Comparison of ENCODE assay signal across 25 cellular contexts in genomic region chr2:191959209-191959608, GRCh38.
DNase-seq lines count a peak whose midpoint lies in the region; ATAC-seq and TF ChIP-seq lines count a peak whose summit lies in the region.
"Had no signal": no experiment of that assay in that cellular context is flagged by ENCODE, and none has a peak within 500 bp of the region (broad histone marks: within the 10 kb centered on the region; RNA-seq: fewer than 3 reads in every experiment).

No MANE protein-coding gene starts in this region.

- no TSS peak for BruUV-seq in A673 (replicated peaks; lab: Mats Ljungman, UMichigan)

- DNase-seq in NCI-H1417 (lab: John Stamatoyannopoulos, UW) (peak; percentile 14 to 67 (median 60)), NCI-H1417 treated with DMSO at 0.1 percent for 48 hours (lab: John Stamatoyannopoulos, UW) (no peak), NCI-H2029 treated with DMSO at 0.1 percent for 48 hours (lab: John Stamatoyannopoulos, UW) (peak; percentile 93), NCI-H774 (lab: John Stamatoyannopoulos, UW) (peak; percentile 61), pons (ENCODE audit: low spot score) (peak; percentile 26), A673 (ENCODE audit: low spot score) (no peak)
- DNase-seq in stimulated activated naive CD8-positive, alpha-beta T cell treated with anti-CD3 and anti-CD28 coated beads, Interleukin-15, amount 100 ng/mL, for 72 hours = no peak
- no peak for DNase-seq in activated T-cell treated with anti-CD3 and anti-CD28 coated beads, Interleukin-2, amount 50 U/mL, for 24 hours
- DNase-seq: activated CD4-positive, CD25-positive, alpha-beta regulatory T cell; activated CD8-positive, alpha-beta T cell treated with anti-CD3 and anti-CD28 coated beads for 36 hours; activated gamma-delta T cell treated with Interleukin-2 at 50 U/mL for 16 hours; CD8-positive, alpha-beta T cell; colonic mucosa; DND-41; endodermal cell; kidney; spleen; stimulated activated CD4-positive, alpha-beta T cell treated with anti-CD3 and anti-CD28 coated beads, Interleukin-4, amount 100 ng/mL, for 4 hours; stimulated activated naive CD8-positive, alpha-beta T cell treated with anti-CD3 and anti-CD28 coated beads, Interleukin-15, Interleukin-2, amounts not matched to agents 100 U/mL and 50 U/mL, for 24 hours; T1000 had no signal

- H3K27me3 Mint-ChIP-seq in stimulated activated naive CD8-positive, alpha-beta T cell treated with anti-CD3 and anti-CD28 coated beads, Interleukin-15, amount 100 ng/mL, for 72 hours = no peaks in the 10 kb centered on the region
- H3K27me3 Mint-ChIP-seq in activated T-cell treated with anti-CD3 and anti-CD28 coated beads, Interleukin-2, amount 50 U/mL, for 24 hours = peaks cover 14% of the 10 kb centered on the region
- H3K27me3 Mint-ChIP-seq: brain had no signal

- H3K36me3 ChIP-seq in A673 (ENCODE audit: insufficient read depth, low read length, poor library complexity, severe bottlenecking) = no peaks in the 10 kb centered on the region
- H3K36me3 ChIP-seq: colonic mucosa, neutrophil, spleen, tibial nerve had no signal

- POLR2A ChIA-PET in A673 (lab: Charles Lee; ENCODE audit: low non-redundant PET) = no interaction called here

- H3K27ac ChIP-seq in A673 (ENCODE audit: low read depth, low read length, poor library complexity, severe bottlenecking) = no peak overlapping the region
- H3K27ac ChIP-seq: 22Rv1, colonic mucosa, neutrophil, RWPE1, spleen, tibial nerve had no signal

- intact Hi-C loops in A673 (cut with micrococcal nuclease; ENCODE audit: unreplicated experiment) = no loop called here

- H3K27me3 ChIP-seq in A673 (replicated peaks; ENCODE audit: insufficient read depth, low read depth, low read length, poor library complexity) = no peaks in the 10 kb centered on the region
- H3K27me3 ChIP-seq: colonic mucosa, neutrophil, spleen, tibial nerve had no signal

- no peak overlapping the region for H3K27ac Mint-ChIP-seq in stimulated activated naive CD8-positive, alpha-beta T cell treated with anti-CD3 and anti-CD28 coated beads, Interleukin-15, amount 100 ng/mL, for 72 hours
- no peak overlapping the region for H3K27ac Mint-ChIP-seq in activated T-cell treated with anti-CD3 and anti-CD28 coated beads, Interleukin-2, amount 50 U/mL, for 24 hours
- H3K27ac Mint-ChIP-seq: activated CD8-positive, alpha-beta T cell treated with anti-CD3 and anti-CD28 coated beads for 36 hours; CD8-positive, alpha-beta T cell; endodermal cell had no signal

- TF ChIP-seq CTCF in A673 (conservative IDR thresholded peaks at IDR 0.05; ENCODE audit: low read depth, low read length) = no peak

- no peak overlapping the region for H3K4me3 ChIP-seq in A673 (ENCODE audit: low read depth, low read length, poor library complexity, severe bottlenecking)
- H3K4me3 ChIP-seq: colonic mucosa, spleen, tibial nerve had no signal

- H3K36me3 Mint-ChIP-seq in activated T-cell treated with anti-CD3 and anti-CD28 coated beads, Interleukin-2, amount 50 U/mL, for 24 hours (ENCODE audit: low read depth) = no peaks in the 10 kb centered on the region
- H3K36me3 Mint-ChIP-seq: brain; CD8-positive, alpha-beta T cell had no signal

- H3K9me3 ChIP-seq in A673 (ENCODE audit: low read depth, low read length, poor library complexity, severe bottlenecking) = no peaks in the 10 kb centered on the region
- H3K9me3 ChIP-seq: colonic mucosa, neutrophil, spleen, tibial nerve had no signal

- no peaks in the 10 kb centered on the region for H3K9me3 Mint-ChIP-seq in stimulated activated naive CD8-positive, alpha-beta T cell treated with anti-CD3 and anti-CD28 coated beads, Interleukin-15, amount 100 ng/mL, for 72 hours
- H3K9me3 Mint-ChIP-seq in activated T-cell treated with anti-CD3 and anti-CD28 coated beads, Interleukin-2, amount 50 U/mL, for 24 hours = no peaks in the 10 kb centered on the region
- H3K9me3 Mint-ChIP-seq: activated CD8-positive, alpha-beta T cell treated with anti-CD3 and anti-CD28 coated beads for 36 hours; brain; CD8-positive, alpha-beta T cell; endodermal cell had no signal

- H3K4me3 Mint-ChIP-seq in stimulated activated naive CD8-positive, alpha-beta T cell treated with anti-CD3 and anti-CD28 coated beads, Interleukin-15, amount 100 ng/mL, for 72 hours = no peak overlapping the region
- no peak overlapping the region for H3K4me3 Mint-ChIP-seq in activated T-cell treated with anti-CD3 and anti-CD28 coated beads, Interleukin-2, amount 50 U/mL, for 24 hours
- H3K4me3 Mint-ChIP-seq: activated CD8-positive, alpha-beta T cell treated with anti-CD3 and anti-CD28 coated beads for 36 hours; brain; CD8-positive, alpha-beta T cell; endodermal cell had no signal

- H3K4me1 Mint-ChIP-seq in stimulated activated naive CD8-positive, alpha-beta T cell treated with anti-CD3 and anti-CD28 coated beads, Interleukin-15, amount 100 ng/mL, for 72 hours = no peaks in the 10 kb centered on the region
- H3K4me1 Mint-ChIP-seq in activated T-cell treated with anti-CD3 and anti-CD28 coated beads, Interleukin-2, amount 50 U/mL, for 24 hours (ENCODE audit: low read depth) = no peaks in the 10 kb centered on the region
- H3K4me1 Mint-ChIP-seq: endodermal cell had no signal

- no peak for ATAC-seq in stimulated activated naive CD8-positive, alpha-beta T cell treated with anti-CD3 and anti-CD28 coated beads, Interleukin-15, amount 100 ng/mL, for 72 hours
- ATAC-seq: activated CD8-positive, alpha-beta T cell treated with anti-CD3 and anti-CD28 coated beads for 36 hours; CD8-positive, alpha-beta T cell; stimulated activated naive CD8-positive, alpha-beta T cell treated with anti-CD3 and anti-CD28 coated beads, Interleukin-15, Interleukin-2, amounts not matched to agents 100 U/mL and 50 U/mL, for 24 hours had no signal

- H3K4me1 ChIP-seq in A673 (ENCODE audit: insufficient read depth, low read length, poor library complexity, severe bottlenecking) = no peaks in the 10 kb centered on the region
- H3K4me1 ChIP-seq: colonic mucosa, spleen, tibial nerve had no signal

- CTCF ChIA-PET in A673 (lab: Charles Lee) = no interaction called here

Comparison
In these comparisons a context has a peak if more than half of its experiments do, and no peak if none do; other contexts are left out.
1. DNase-seq: peak in NCI-H1417 (3 of 3), NCI-H2029 treated with DMSO at 0.1 percent for 48 hours (single experiment), NCI-H774 (single experiment) and pons (single experiment); none in NCI-H1417 treated with DMSO at 0.1 percent for 48 hours (single experiment), A673 (single experiment), stimulated activated naive CD8-positive, alpha-beta T cell treated with anti-CD3 and anti-CD28 coated beads, Interleukin-15, amount 100 ng/mL, for 72 hours (0 of 2) and activated T-cell treated with anti-CD3 and anti-CD28 coated beads, Interleukin-2, amount 50 U/mL, for 24 hours (single experiment).